ENCODE assay signal across 8 cellular contexts in genomic region chr7:6705959-6706665, GRCh38. TPM values are rescaled to one million over a fixed set of nuclear protein-coding genes. Genes with fewer than 3 reads are reported as not detected.
DNase-seq lines count a peak whose midpoint lies in the region; ATAC-seq and TF ChIP-seq lines count a peak whose summit lies in the region.

No MANE protein-coding gene starts in this region.

- peaks cover 4% of the 10 kb centered on the region; the same call in 1 of the 2 replicates for H3F3A ChIP-seq in MM.1S (ENCODE audit: insufficient read depth, low read length)

- peaks cover 21% of the 10 kb centered on the region for H3K9me3 Mint-ChIP-seq in activated T-cell treated with anti-CD3 and anti-CD28 coated beads, Interleukin-2, amount 50 U/mL, for 4 hours
- H3K9me3 Mint-ChIP-seq in neural crest cell = peaks cover 29% of the 10 kb centered on the region

- H3K9me2 ChIP-seq in MM.1S (replicated peaks; ENCODE audit: insufficient read depth, low read length) = no peaks in the 10 kb centered on the region

- H2AFZ ChIP-seq in MM.1S (ENCODE audit: low read length) (peak overlapping the region; percentile 70), fibroblast of lung (ENCODE audit: low read length) (no peak overlapping the region)

- peaks cover 33% of the 10 kb centered on the region for H3K36me3 Mint-ChIP-seq in activated T-cell treated with anti-CD3 and anti-CD28 coated beads, Interleukin-2, amount 50 U/mL, for 4 hours (ENCODE audit: insufficient read depth)
- peaks cover 45% of the 10 kb centered on the region for H3K36me3 Mint-ChIP-seq in neural crest cell (ENCODE audit: low read depth)

- peaks cover 42% of the 10 kb centered on the region for H3K4me1 Mint-ChIP-seq in activated T-cell treated with anti-CD3 and anti-CD28 coated beads, Interleukin-2, amount 50 U/mL, for 4 hours (ENCODE audit: low read depth)
- H3K4me1 Mint-ChIP-seq in neural crest cell = peaks cover 25% of the 10 kb centered on the region

- peak overlapping the region; percentile 57 for H3K27ac Mint-ChIP-seq in neural crest cell (ENCODE audit: unreplicated experiment)

- no peaks in the 10 kb centered on the region for H3K27me3 Mint-ChIP-seq in activated T-cell treated with anti-CD3 and anti-CD28 coated beads, Interleukin-2, amount 50 U/mL, for 4 hours (ENCODE audit: low read depth)
- peaks cover 33% of the 10 kb centered on the region for H3K27me3 Mint-ChIP-seq in neural crest cell (ENCODE audit: low read depth)

- peak overlapping the region; percentile 91 for H3K9ac ChIP-seq in MM.1S (ENCODE audit: low read length)
- peak overlapping the region; percentile 97 for H3K9ac ChIP-seq in fibroblast of lung (ENCODE audit: insufficient read depth, low read length)

- H3K27me3 ChIP-seq in MM.1S (replicated peaks; ENCODE audit: insufficient read depth, low read length) (no peaks in the 10 kb centered on the region), fibroblast of lung (ENCODE audit: control insufficient read depth, insufficient read depth, low read length) (no peaks in the 10 kb centered on the region)

- no peak overlapping the region; the same call in 1 of the 2 replicates for H3K27ac ChIP-seq in MM.1S (ENCODE audit: low read length)
- H3K27ac ChIP-seq in fibroblast of lung (ENCODE audit: insufficient read depth, low read length) = peak overlapping the region; percentile 65
- H3K27ac ChIP-seq in urinary bladder (ENCODE audit: low read depth) = peak overlapping the region; percentile 89

- H3K9me3 ChIP-seq in MM.1S (replicated peaks; ENCODE audit: insufficient read depth, low read length) (no peaks in the 10 kb centered on the region), fibroblast of lung (ENCODE audit: control insufficient read depth, insufficient read depth, low read depth, low read length) (peaks cover 2% of the 10 kb centered on the region)

- under 1% methylated on average over 47 of the region's 47 CpGs for WGBS in urinary bladder

- H3K4me3 ChIP-seq in HFF-Myc (replicated peaks; ENCODE audit: low read depth, low read length) = peak overlapping the region; percentile 88
- H3K4me3 ChIP-seq in MM.1S (ENCODE audit: low read length) = peak overlapping the region; percentile 99
- peak overlapping the region; percentile 50 to 97 (median 88) for H3K4me3 ChIP-seq in fibroblast of lung (replicated peaks in 1 of 4; ENCODE audit: control extremely low read depth in 1 of 4, insufficient read depth in 1 of 4, low read depth in 3 of 4, low read length in 4 of 4)
- peak overlapping the region; percentile 95 for H3K4me3 ChIP-seq in urinary bladder (ENCODE audit: low read depth, low read length)

- DNase-seq in HFF-Myc (ENCODE audit: extremely low read depth, low read depth) (no peak), MM.1S (peak; percentile 21), fibroblast of lung (ENCODE audit: low read depth in 2 of 2) (peak; percentile 38), neural crest cell (ENCODE audit: low read depth, low spot score) (peak; percentile 23), DMS79 (lab: John Stamatoyannopoulos, UW) (no peak)
- peak; percentile 6 for DNase-seq in activated T-cell treated with anti-CD3 and anti-CD28 coated beads, Interleukin-2, amount 50 U/mL, for 4 hours

- H3K79me2 ChIP-seq in MM.1S (ENCODE audit: low read length) (peaks cover 47% of the 10 kb centered on the region), fibroblast of lung (ENCODE audit: control insufficient read depth, insufficient read depth, low read length) (peaks cover 48% of the 10 kb centered on the region)

- ATAC-seq in GM18499 (IDR thresholded peaks at IDR 0.05; ENCODE audit: insufficient read depth, unreplicated experiment) = peak; percentile 13
- ATAC-seq in activated T-cell treated with anti-CD3 and anti-CD28 coated beads, Interleukin-2, amount 50 U/mL, for 4 hours = peak; percentile 47 to 53

- H3K4me1 ChIP-seq in MM.1S (ENCODE audit: low read length) (no peaks in the 10 kb centered on the region; the same call in 1 of the 2 replicates), fibroblast of lung (ENCODE audit: control insufficient read depth, extremely low read depth, insufficient read depth, low read length) (no peaks in the 10 kb centered on the region), urinary bladder (ENCODE audit: insufficient read depth) (peaks cover 2% of the 10 kb centered on the region)

- peaks cover 27% of the 10 kb centered on the region for H3K36me3 ChIP-seq in MM.1S (replicated peaks; ENCODE audit: insufficient read depth, low read length)
- peaks cover 6% of the 10 kb centered on the region for H3K36me3 ChIP-seq in fibroblast of lung (ENCODE audit: control insufficient read depth, insufficient read depth, low read length)
- H3K36me3 ChIP-seq in urinary bladder (ENCODE audit: insufficient read depth) = peaks cover 6% of the 10 kb centered on the region

- no peak for TF ChIP-seq CTCF in HFF-Myc (IDR thresholded peaks at IDR 0.05; ENCODE audit: low read depth, low read length, missing control alignments)
- TF ChIP-seq CTCF in MM.1S (IDR thresholded peaks at IDR 0.05; ENCODE audit: low read length) = no peak
- no peak for TF ChIP-seq CTCF in fibroblast of lung (conservative IDR thresholded peaks at IDR 0.05 in 1 of 2, IDR thresholded peaks at IDR 0.05 in 1 of 2; ENCODE audit: low read depth in 1 of 2, low read length in 2 of 2)
- no peak for TF ChIP-seq CTCF in neural crest cell (conservative IDR thresholded peaks at IDR 0.05)

- H4K20me1 ChIP-seq in MM.1S (ENCODE audit: insufficient read depth, low read length) = no peaks in the 10 kb centered on the region
- no peaks in the 10 kb centered on the region for H4K20me1 ChIP-seq in fibroblast of lung (ENCODE audit: control insufficient read depth, extremely low read depth, insufficient read depth, low read length)

- H3K4me3 Mint-ChIP-seq in activated T-cell treated with anti-CD3 and anti-CD28 coated beads, Interleukin-2, amount 50 U/mL, for 4 hours = peak overlapping the region; percentile 93
- peak overlapping the region; percentile 96 for H3K4me3 Mint-ChIP-seq in neural crest cell

- H3K4me2 ChIP-seq in MM.1S (ENCODE audit: low read depth, low read length) = peak overlapping the region; percentile 98
- peak overlapping the region; percentile 81 for H3K4me2 ChIP-seq in fibroblast of lung (ENCODE audit: extremely low read depth, insufficient read depth, low read length)

RNA-seq across cellular contexts. Expression of gene ZNF12, which starts 0.6 kb away (rescaled TPM):
- 10 to 100 TPM; 15.0 to 21.0 (median 17.7) TPM for total RNA-seq in activated T-cell treated with anti-CD3 and anti-CD28 coated beads, Interleukin-2, amount 50 U/mL, for 4 hours
- total RNA-seq in fibroblast of lung = 17.8 and 19.0 TPM in 2 replicates
- 10.9 and 15.9 TPM in 2 replicates for polyA plus RNA-seq in fibroblast of lung
- 7.4 and 10.6 TPM in 2 replicates for polyA plus RNA-seq in fibroblast of lung (2012)
- polyA minus RNA-seq in fibroblast of lung (ENCODE audit: low replicate concordance) = 1.2 and 3.0 TPM in 2 replicates
- total RNA-seq in neural crest cell = 21.9 and 24.6 TPM in 2 replicates
- total RNA-seq in urinary bladder = 48.9 TPM
- polyA plus RNA-seq in urinary bladder = 12.8 TPM

RNA-seq across cellular contexts. Expression of gene RSPH10B2, which starts 47.8 kb away (rescaled TPM):
- total RNA-seq in activated T-cell treated with anti-CD3 and anti-CD28 coated beads, Interleukin-2, amount 50 U/mL, for 4 hours = under 1 TPM; 0.13 to 0.54 (median 0.35) TPM
- total RNA-seq in fibroblast of lung (0.51 and 0.66 TPM in 2 replicates), neural crest cell (0.65 and 0.96 TPM in 2 replicates), urinary bladder (0.53 TPM)
- polyA plus RNA-seq in fibroblast of lung (0.02 TPM in 1 of 2 replicates, not detected in the other), urinary bladder (not detected)
- 0.05 TPM in 1 of 2 replicates, not detected in the other for polyA plus RNA-seq in fibroblast of lung (2012)
- polyA minus RNA-seq in fibroblast of lung (ENCODE audit: low replicate concordance) = 1.8 TPM in 1 of 2 replicates, not detected in the other

Comparison
In these comparisons a context has a peak if more than half of its experiments do, and no peak if none do; other contexts are left out.
1. DNase-seq: peak in MM.1S (single experiment), activated T-cell treated with anti-CD3 and anti-CD28 coated beads, Interleukin-2, amount 50 U/mL, for 4 hours (single experiment), fibroblast of lung (2 of 2) and neural crest cell (single experiment); none in HFF-Myc (single experiment) and DMS79 (single experiment).
2. Peak in every context shown above with its lines, with median percentiles within 50 percentile points of each other: H3K4me3 ChIP-seq.